Comparison of ENCODE assay signal across 15 cellular contexts in the genomic region with DNA sequence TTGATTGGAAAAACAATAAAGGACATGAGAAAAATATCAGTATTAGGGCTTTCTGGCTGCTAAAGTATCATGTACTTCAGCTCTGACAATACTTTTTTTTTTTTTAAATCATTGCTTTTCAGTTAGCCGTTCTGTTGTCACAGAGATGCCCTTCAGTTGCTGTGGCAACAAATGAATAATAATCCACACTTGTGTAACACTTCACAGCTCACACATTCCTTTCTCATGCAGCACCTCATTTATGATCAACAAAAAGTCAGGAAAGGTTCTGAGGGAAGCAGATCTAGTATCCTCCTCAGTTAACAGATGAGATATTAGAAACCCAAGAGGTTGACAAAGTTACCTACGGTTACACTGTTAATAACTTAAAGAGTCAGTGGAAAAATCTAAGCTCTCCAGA.
DNase-seq lines count a peak whose midpoint lies in the region; ATAC-seq and TF ChIP-seq lines count a peak whose summit lies in the region.
"Had no signal": no experiment of that assay in that cellular context is flagged by ENCODE, and none has a peak within 500 bp of the region (broad histone marks: within the 10 kb centered on the region; RNA-seq: fewer than 3 reads in every experiment).

No MANE protein-coding gene starts in this region.

- POLR2A ChIA-PET in activated CD8-positive, alpha-beta T cell treated with anti-CD3 and anti-CD28 coated beads for 36 hours (lab: Charles Lee): no interaction called here

- TF ChIP-seq CTCF in Calu3 (IDR thresholded peaks at IDR 0.05; ENCODE audit: unreplicated experiment) (no peak), fibroblast of mammary gland (conservative IDR thresholded peaks at IDR 0.05; ENCODE audit: control insufficient read depth, insufficient read depth, low read depth, low read length) (no peak)
- TF ChIP-seq CTCF in activated CD8-positive, alpha-beta T cell treated with anti-CD3 and anti-CD28 coated beads for 36 hours (IDR thresholded peaks at IDR 0.05): no peak

- peak; percentile 1 for DNase-seq in Calu3
- peak; percentile 19 for DNase-seq in NCI-H774 (lab: John Stamatoyannopoulos, UW)
- DNase-seq in fibroblast of mammary gland (ENCODE audit: low read depth): peak; percentile 55
- peak; percentile 28 for DNase-seq in non-pigmented ciliary epithelial cell (ENCODE audit: low read depth)
- no peak for DNase-seq in medulla oblongata (ENCODE audit: extremely low spot score)
- DNase-seq in NCI-H2029 (lab: John Stamatoyannopoulos, UW): no peak
- no peak for DNase-seq in activated CD8-positive, alpha-beta T cell treated with anti-CD3 and anti-CD28 coated beads for 36 hours
- DNase-seq: activated naive CD4-positive, alpha-beta T cell treated with anti-CD3 and anti-CD28 coated beads, Interleukin-2, amount 10 ng/mL, durations not matched to agents 7 days and 5 days; CD4-positive, alpha-beta memory T cell; hypothalamus; midbrain; stimulated activated CD4-positive, alpha-beta T cell treated with anti-CD3 and anti-CD28 coated beads, Interleukin-4, amount 100 ng/mL, for 24 hours; stimulated activated naive CD4-positive, alpha-beta T cell treated with Interleukin-2 at 50 U/mL for 16 hours had no signal

- no peak overlapping the region for H3K27ac Mint-ChIP-seq in Calu3 (ENCODE audit: unreplicated experiment)
- H3K27ac Mint-ChIP-seq in activated CD8-positive, alpha-beta T cell treated with anti-CD3 and anti-CD28 coated beads for 36 hours: no peak overlapping the region
- H3K27ac Mint-ChIP-seq: activated naive CD4-positive, alpha-beta T cell treated with anti-CD3 and anti-CD28 coated beads, Interleukin-2, amount 10 ng/mL, durations not matched to agents 7 days and 5 days; CD4-positive, alpha-beta memory T cell; dendritic cell treated with granulocyte-macrophage colony-stimulating factor and Interleukin-4, amounts not matched to agents 40 ng/mL and 50 ng/mL, for 4 days had no signal

- no peaks in the 10 kb centered on the region for H3K4me1 Mint-ChIP-seq in Calu3 (ENCODE audit: low read depth, unreplicated experiment)
- no peaks in the 10 kb centered on the region for H3K4me1 Mint-ChIP-seq in activated CD8-positive, alpha-beta T cell treated with anti-CD3 and anti-CD28 coated beads for 36 hours (ENCODE audit: low read depth)
- H3K4me1 Mint-ChIP-seq: activated naive CD4-positive, alpha-beta T cell treated with anti-CD3 and anti-CD28 coated beads, Interleukin-2, amount 10 ng/mL, durations not matched to agents 7 days and 5 days; CD4-positive, alpha-beta memory T cell had no signal

- no peaks in the 10 kb centered on the region for H3K36me3 Mint-ChIP-seq in Calu3 (ENCODE audit: insufficient read depth, unreplicated experiment)
- no peaks in the 10 kb centered on the region for H3K36me3 Mint-ChIP-seq in activated CD8-positive, alpha-beta T cell treated with anti-CD3 and anti-CD28 coated beads for 36 hours (ENCODE audit: low read depth)
- H3K36me3 Mint-ChIP-seq: activated naive CD4-positive, alpha-beta T cell treated with anti-CD3 and anti-CD28 coated beads, Interleukin-2, amount 10 ng/mL, durations not matched to agents 7 days and 5 days; CD4-positive, alpha-beta memory T cell had no signal

- no peaks in the 10 kb centered on the region for H3K9me3 Mint-ChIP-seq in Calu3 (ENCODE audit: low read depth, unreplicated experiment)
- H3K9me3 Mint-ChIP-seq in activated CD8-positive, alpha-beta T cell treated with anti-CD3 and anti-CD28 coated beads for 36 hours: peaks cover 7% of the 10 kb centered on the region
- H3K9me3 Mint-ChIP-seq: dendritic cell treated with granulocyte-macrophage colony-stimulating factor and Interleukin-4, amounts not matched to agents 40 ng/mL and 50 ng/mL, for 4 days had no signal

- intact Hi-C loops in Calu3 (cut with micrococcal nuclease; ENCODE audit: unreplicated experiment): no loop called here
- intact Hi-C loops in activated CD8-positive, alpha-beta T cell treated with anti-CD3 and anti-CD28 coated beads for 36 hours (cut with micrococcal nuclease): no loop called here

- CTCF ChIA-PET in Calu3 (lab: Charles Lee): no interaction called here
- CTCF ChIA-PET in activated CD8-positive, alpha-beta T cell treated with anti-CD3 and anti-CD28 coated beads for 36 hours (lab: Charles Lee): no interaction called here

- no peaks in the 10 kb centered on the region for H3K27me3 Mint-ChIP-seq in Calu3 (ENCODE audit: unreplicated experiment)
- H3K27me3 Mint-ChIP-seq in activated CD8-positive, alpha-beta T cell treated with anti-CD3 and anti-CD28 coated beads for 36 hours: no peaks in the 10 kb centered on the region
- H3K27me3 Mint-ChIP-seq: activated naive CD4-positive, alpha-beta T cell treated with anti-CD3 and anti-CD28 coated beads, Interleukin-2, amount 10 ng/mL, durations not matched to agents 7 days and 5 days; CD4-positive, alpha-beta memory T cell; dendritic cell treated with granulocyte-macrophage colony-stimulating factor and Interleukin-4, amounts not matched to agents 40 ng/mL and 50 ng/mL, for 4 days had no signal

- no peak overlapping the region for H3K4me3 Mint-ChIP-seq in Calu3 (ENCODE audit: low read depth, unreplicated experiment)
- H3K4me3 Mint-ChIP-seq in activated CD8-positive, alpha-beta T cell treated with anti-CD3 and anti-CD28 coated beads for 36 hours: no peak overlapping the region
- H3K4me3 Mint-ChIP-seq: activated naive CD4-positive, alpha-beta T cell treated with anti-CD3 and anti-CD28 coated beads, Interleukin-2, amount 10 ng/mL, durations not matched to agents 7 days and 5 days; CD4-positive, alpha-beta memory T cell; dendritic cell treated with granulocyte-macrophage colony-stimulating factor and Interleukin-4, amounts not matched to agents 40 ng/mL and 50 ng/mL, for 4 days had no signal

- BruUV-seq in Calu3 (replicated peaks; lab: Mats Ljungman, UMichigan): no TSS peak

- no peak for ATAC-seq in GM19463 (IDR thresholded peaks at IDR 0.05; ENCODE audit: unreplicated experiment)
- ATAC-seq in activated CD8-positive, alpha-beta T cell treated with anti-CD3 and anti-CD28 coated beads for 36 hours: no peak

- H3K4me3 ChIP-seq in fibroblast of mammary gland (ENCODE audit: control insufficient read depth, low read depth, low read length): no peak overlapping the region

Comparison
In these comparisons a context has a peak if more than half of its experiments do, and no peak if none do; other contexts are left out.
1. DNase-seq: peak in Calu3 (single experiment), NCI-H774 (single experiment), fibroblast of mammary gland (single experiment) and non-pigmented ciliary epithelial cell (single experiment); none in medulla oblongata (single experiment), NCI-H2029 (single experiment) and activated CD8-positive, alpha-beta T cell treated with anti-CD3 and anti-CD28 coated beads for 36 hours (single experiment).